1 cellular context compared by ENCODE assay signal in the genomic region with DNA sequence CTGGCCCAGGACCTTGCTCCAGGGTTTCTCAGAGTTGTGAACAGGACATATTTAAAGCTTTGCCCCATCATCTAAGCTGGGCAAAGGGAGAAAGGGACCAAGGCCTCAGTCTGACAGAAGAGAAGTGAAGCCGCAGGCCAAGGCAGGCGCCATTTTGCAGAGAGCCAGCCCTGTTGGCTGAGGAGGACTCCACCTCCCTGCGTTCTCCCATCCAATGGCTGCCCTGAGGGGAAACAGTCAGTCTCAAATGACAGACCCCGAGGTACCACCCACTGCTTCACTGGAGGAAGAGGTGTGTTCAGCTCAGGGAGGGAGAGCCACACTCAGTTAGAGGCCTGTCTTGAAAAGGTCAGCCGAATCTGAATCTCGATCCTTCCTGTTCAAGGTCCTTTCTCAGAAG.
TF ChIP-seq lines count a peak whose summit lies in the region.

No MANE protein-coding gene starts in this region.

TF ChIP-seq in WTC11, 78 proteins besides CTCF, POLR2A, EP300 and RAD21 (continued from another document):
- no peak for TF ChIP-seq ATF6 (CRISPR knock-in tag; IDR thresholded peaks at IDR 0.05)
- TF ChIP-seq, protein P1, sequence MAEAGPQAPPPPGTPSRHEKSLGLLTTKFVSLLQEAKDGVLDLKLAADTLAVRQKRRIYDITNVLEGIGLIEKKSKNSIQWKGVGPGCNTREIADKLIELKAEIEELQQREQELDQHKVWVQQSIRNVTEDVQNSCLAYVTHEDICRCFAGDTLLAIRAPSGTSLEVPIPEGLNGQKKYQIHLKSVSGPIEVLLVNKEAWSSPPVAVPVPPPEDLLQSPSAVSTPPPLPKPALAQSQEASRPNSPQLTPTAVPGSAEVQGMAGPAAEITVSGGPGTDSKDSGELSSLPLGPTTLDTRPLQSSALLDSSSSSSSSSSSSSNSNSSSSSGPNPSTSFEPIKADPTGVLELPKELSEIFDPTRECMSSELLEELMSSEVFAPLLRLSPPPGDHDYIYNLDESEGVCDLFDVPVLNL (CRISPR knock-in tag; IDR thresholded peaks at IDR 0.05; ENCODE audit: borderline replicate concordance, low read depth), result no peak
